1 cellular context compared by ENCODE assay signal in genomic region chr20:48298851-48299484, GRCh38.
A peak's percentile ranks its signal among the peaks of the same experiment; 100 is the strongest.
TF ChIP-seq lines count a peak whose summit lies in the region.

No MANE protein-coding gene starts in this region.

TF ChIP-seq in HEK293, 187 proteins besides CTCF, POLR2A, EP300 and RAD21 (continued from another document and continues in another):
- no peak for TF ChIP-seq ZBTB49 (tag by site-specific recombination; IDR thresholded peaks at IDR 0.05; ENCODE audit: low read depth)
- no peak for TF ChIP-seq ZNF221 (tag by site-specific recombination; IDR thresholded peaks at IDR 0.05; ENCODE audit: borderline replicate concordance)
- TF ChIP-seq SP7 (tag by site-specific recombination; IDR thresholded peaks at IDR 0.05): 0 out of 2 replicates have a peak, but pooled peaks have one; percentile 40
- no peak for TF ChIP-seq ZNF623 (tag by site-specific recombination; IDR thresholded peaks at IDR 0.05)
- TF ChIP-seq ZNF138 (tag by site-specific recombination; IDR thresholded peaks at IDR 0.05; ENCODE audit: borderline replicate concordance): no peak
- no peak for TF ChIP-seq ZNF658 (tag by site-specific recombination; IDR thresholded peaks at IDR 0.05)
- TF ChIP-seq ZNF18 (tag by site-specific recombination; IDR thresholded peaks at IDR 0.05): no peak
- TF ChIP-seq ZBTB48 (tag by site-specific recombination; IDR thresholded peaks at IDR 0.05): peak; percentile 17; the same call in 1 of the 2 replicates
- TF ChIP-seq ZNF132 (tag by site-specific recombination; IDR thresholded peaks at IDR 0.05; ENCODE audit: borderline replicate concordance): no peak
- no peak for TF ChIP-seq ZSCAN16 (tag by site-specific recombination; IDR thresholded peaks at IDR 0.05)
- no peak for TF ChIP-seq ZNF580 (tag by site-specific recombination; IDR thresholded peaks at IDR 0.05)
- TF ChIP-seq ZNF600 (tag by site-specific recombination; IDR thresholded peaks at IDR 0.05): peak; percentile 75
- no peak for TF ChIP-seq ZNF701 (tag by site-specific recombination; IDR thresholded peaks at IDR 0.05)
- TF ChIP-seq ZFP69B (tag by site-specific recombination; IDR thresholded peaks at IDR 0.05): no peak
- no peak for TF ChIP-seq BCL6B (tag by site-specific recombination; IDR thresholded peaks at IDR 0.05)
- TF ChIP-seq ZFP41 (tag by site-specific recombination; IDR thresholded peaks at IDR 0.05; ENCODE audit: borderline replicate concordance): no peak
- no peak for TF ChIP-seq ZBTB21 (tag by site-specific recombination; IDR thresholded peaks at IDR 0.05)
- TF ChIP-seq ZNF76 (tag by site-specific recombination; IDR thresholded peaks at IDR 0.05; ENCODE audit: borderline replicate concordance, low read depth): no peak
- no peak for TF ChIP-seq KLF7 (tag by site-specific recombination; IDR thresholded peaks at IDR 0.05; ENCODE audit: borderline replicate concordance)
- no peak for TF ChIP-seq ZNF707 (tag by site-specific recombination; IDR thresholded peaks at IDR 0.05)
- peak; percentile 65; the same call in 1 of the 2 replicates for TF ChIP-seq ZNF561 (tag by site-specific recombination; IDR thresholded peaks at IDR 0.05; ENCODE audit: borderline replicate concordance)
- TF ChIP-seq GLI2 (tag by site-specific recombination; IDR thresholded peaks at IDR 0.05; ENCODE audit: borderline replicate concordance, low read depth): no peak
- TF ChIP-seq SCRT2 (tag by site-specific recombination; IDR thresholded peaks at IDR 0.05): peak; percentile 88
- no peak for TF ChIP-seq HOXD13 (CRISPR knock-in tag; IDR thresholded peaks at IDR 0.05; ENCODE audit: borderline replicate concordance)
- no peak for TF ChIP-seq ZNF280C (tag by site-specific recombination; IDR thresholded peaks at IDR 0.05)
- no peak for TF ChIP-seq ELK4 (IDR thresholded peaks at IDR 0.05; ENCODE audit: borderline replicate concordance, low read depth, low read length)
- TF ChIP-seq ZNF37A (tag by site-specific recombination; IDR thresholded peaks at IDR 0.05): no peak
- peak; percentile 50; the same call in 1 of the 2 replicates for TF ChIP-seq ZEB2 (tag by site-specific recombination; IDR thresholded peaks at IDR 0.05)
- no peak for TF ChIP-seq ZNF391 (tag by site-specific recombination; IDR thresholded peaks at IDR 0.05; ENCODE audit: borderline replicate concordance, low read depth)
- TF ChIP-seq PATZ1 (tag by site-specific recombination; IDR thresholded peaks at IDR 0.05): peak; percentile 69; the same call in 1 of the 2 replicates
- TF ChIP-seq KLF1 (tag by site-specific recombination; IDR thresholded peaks at IDR 0.05): no peak
- no peak for TF ChIP-seq KLF17 (tag by site-specific recombination; IDR thresholded peaks at IDR 0.05)
- TF ChIP-seq ZNF596 (tag by site-specific recombination; IDR thresholded peaks at IDR 0.05): no peak
- TF ChIP-seq ZNF146 (tag by site-specific recombination; IDR thresholded peaks at IDR 0.05): no peak
- no peak for TF ChIP-seq ZNF837 (tag by site-specific recombination; IDR thresholded peaks at IDR 0.05)
- no peak for TF ChIP-seq ZNF112 (tag by site-specific recombination; IDR thresholded peaks at IDR 0.05)
- TF ChIP-seq ZNF175 (tag by site-specific recombination; IDR thresholded peaks at IDR 0.05): no peak
- no peak for TF ChIP-seq ZNF354C (tag by site-specific recombination; IDR thresholded peaks at IDR 0.05; ENCODE audit: borderline replicate concordance, low read depth)
- TF ChIP-seq ZNF223 (tag by site-specific recombination; IDR thresholded peaks at IDR 0.05): no peak
- no peak for TF ChIP-seq ZNF23 (tag by site-specific recombination; IDR thresholded peaks at IDR 0.05; ENCODE audit: borderline replicate concordance)
- TF ChIP-seq HIC1 (tag by site-specific recombination; IDR thresholded peaks at IDR 0.05): no peak
- TF ChIP-seq OVOL3 (tag by site-specific recombination; IDR thresholded peaks at IDR 0.05): no peak
- TF ChIP-seq HOXA7 (CRISPR knock-in tag; IDR thresholded peaks at IDR 0.05; ENCODE audit: borderline replicate concordance): no peak
- no peak for TF ChIP-seq ZNF621 (tag by site-specific recombination; IDR thresholded peaks at IDR 0.05)
- no peak for TF ChIP-seq ZNF169 (tag by site-specific recombination; IDR thresholded peaks at IDR 0.05)
- TF ChIP-seq AEBP2 (tag by site-specific recombination; IDR thresholded peaks at IDR 0.05; ENCODE audit: borderline replicate concordance): no peak
- TF ChIP-seq FEZF1 (tag by site-specific recombination; IDR thresholded peaks at IDR 0.05): no peak
- TF ChIP-seq GFI1B (tag by site-specific recombination; IDR thresholded peaks at IDR 0.05): no peak
- no peak for TF ChIP-seq REPIN1 (tag by site-specific recombination; IDR thresholded peaks at IDR 0.05; ENCODE audit: low read depth)
- TF ChIP-seq OSR2 (tag by site-specific recombination; IDR thresholded peaks at IDR 0.05): peak; percentile 50; the same call in 1 of the 2 replicates
- TF ChIP-seq ZNF544 (tag by site-specific recombination; IDR thresholded peaks at IDR 0.05): no peak
